Comparison of ENCODE assay signal across 8 cellular contexts in the genomic region with DNA sequence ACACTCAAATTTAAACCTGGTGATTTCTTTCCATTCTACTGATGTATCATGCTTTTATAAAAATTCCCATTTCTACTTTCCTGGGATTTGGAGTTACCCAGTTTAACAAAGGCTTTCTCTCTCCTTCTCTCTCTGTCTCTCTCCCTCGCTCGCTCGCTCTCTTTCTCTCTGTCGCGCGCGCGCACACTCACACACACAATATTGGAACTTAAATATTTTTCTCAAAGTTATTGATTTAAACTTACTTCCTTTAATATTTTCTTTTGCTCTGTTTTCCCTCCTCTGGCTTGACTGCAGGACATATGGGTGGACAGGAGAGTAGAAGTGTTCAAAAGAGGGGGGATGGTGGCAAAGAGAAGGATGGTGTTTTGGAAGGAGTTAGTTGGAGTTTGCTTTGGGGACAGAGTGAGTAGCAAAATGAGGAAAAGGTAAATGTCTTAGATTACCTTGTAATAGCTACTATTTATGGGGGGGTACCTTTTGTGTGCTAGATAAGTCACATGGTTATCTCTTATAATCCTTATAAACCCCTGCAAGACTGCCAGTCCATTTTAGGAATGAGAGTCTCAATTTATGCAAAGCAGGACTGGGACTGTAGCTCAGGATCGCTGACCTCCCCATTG. TPM values are rescaled to one million over a fixed set of nuclear protein-coding genes. Genes with fewer than 3 reads are reported as not detected.
DNase-seq lines count a peak whose midpoint lies in the region; ATAC-seq and TF ChIP-seq lines count a peak whose summit lies in the region.

No MANE protein-coding gene starts in this region.

- H3K9me3 ChIP-seq in HUES6 (ENCODE audit: control insufficient read depth, insufficient read depth, low read depth, low read length) = no peaks in the 10 kb centered on the region

- H3K36me3 Mint-ChIP-seq in activated naive CD8-positive, alpha-beta T cell treated with anti-CD3 and anti-CD28 coated beads, Interleukin-2, amount 10 ng/mL, durations not matched to agents 7 days and 5 days = peaks cover 35% of the 10 kb centered on the region

- no peak for ATAC-seq in activated naive CD8-positive, alpha-beta T cell treated with anti-CD3 and anti-CD28 coated beads, Interleukin-2, amount 10 ng/mL, durations not matched to agents 7 days and 5 days (ENCODE audit: low read depth)
- no peak for ATAC-seq in HG03159 (IDR thresholded peaks at IDR 0.05; ENCODE audit: unreplicated experiment)

- H3K9me3 Mint-ChIP-seq in activated naive CD8-positive, alpha-beta T cell treated with anti-CD3 and anti-CD28 coated beads, Interleukin-2, amount 10 ng/mL, durations not matched to agents 7 days and 5 days = peaks cover 6% of the 10 kb centered on the region

- peak overlapping the region; percentile 86 for H3K4me3 ChIP-seq in BJ (ENCODE audit: low read depth, low read length)
- peak overlapping the region; percentile 78 for H3K4me3 ChIP-seq in HUES6 (ENCODE audit: low read depth, low read length)

- peaks cover 19% of the 10 kb centered on the region for H3K4me1 ChIP-seq in HUES6 (ENCODE audit: control insufficient read depth, insufficient read depth, low read length)

- TF ChIP-seq CTCF in BJ (IDR thresholded peaks at IDR 0.05; ENCODE audit: insufficient read depth, low read depth, low read length) = no peak

- peaks cover 31% of the 10 kb centered on the region for H3K4me1 Mint-ChIP-seq in activated naive CD8-positive, alpha-beta T cell treated with anti-CD3 and anti-CD28 coated beads, Interleukin-2, amount 10 ng/mL, durations not matched to agents 7 days and 5 days

- H3K9ac ChIP-seq in HUES6 (ENCODE audit: low read length) = peak overlapping the region; percentile 66

- in situ Hi-C loops in G401 (cut with HindIII; ENCODE audit: low sequenced_read_pairs) = no loop called here

- H3K36me3 ChIP-seq in BJ (ENCODE audit: control insufficient read depth, insufficient read depth, low read length) (no peaks in the 10 kb centered on the region), HUES6 (ENCODE audit: control insufficient read depth, insufficient read depth, low read length) (peaks cover 4% of the 10 kb centered on the region; the same call in 1 of the 2 replicates)

- DNase-seq in BJ (ENCODE audit: low read depth) = no peak
- DNase-seq in activated naive CD8-positive, alpha-beta T cell treated with anti-CD3 and anti-CD28 coated beads, Interleukin-2, amount 10 ng/mL, durations not matched to agents 7 days and 5 days = no peak
- DNase-seq in iris pigment epithelial cell (ENCODE audit: low read depth) = peak; percentile 34
- DNase-seq in substantia nigra (lab: John Stamatoyannopoulos, UW) = no peak
- no peak for DNase-seq in AG08395 (ENCODE audit: low spot score)
- no peak for DNase-seq in G401 (ENCODE audit: low spot score)

- CTCF ChIA-PET in BJ (lab: Yijun Ruan, JAX) = interaction anchor here (1.1 kb wide), 1 partner anchor 95 kb away, joined by 3 read pairs; no protein-coding TSS in a partner anchor

- POLR2A ChIA-PET in BJ (lab: Charles Lee) = no interaction called here
- POLR2A ChIA-PET in activated naive CD8-positive, alpha-beta T cell treated with anti-CD3 and anti-CD28 coated beads, Interleukin-2, amount 10 ng/mL, durations not matched to agents 7 days and 5 days (lab: Charles Lee) = interaction anchor here (0.7 to 2.3 kb wide), 10 partner anchors 10 to 170 kb away, joined by 3 to 18 read pairs (median 10); a partner anchor contains a TSS

- H3K27ac ChIP-seq in HUES6 (ENCODE audit: low read depth, low read length) = no peak overlapping the region
- H3K27ac ChIP-seq in substantia nigra (ENCODE audit: low read depth, low read length, poor library complexity, severe bottlenecking) = peak overlapping the region; percentile 76

- no peaks in the 10 kb centered on the region for H3K27me3 ChIP-seq in BJ (ENCODE audit: control insufficient read depth, insufficient read depth, low read length)
- peaks cover 38% of the 10 kb centered on the region for H3K27me3 ChIP-seq in HUES6 (ENCODE audit: control insufficient read depth, insufficient read depth, low read length)

- peak overlapping the region; percentile 90 for H3K27ac Mint-ChIP-seq in activated naive CD8-positive, alpha-beta T cell treated with anti-CD3 and anti-CD28 coated beads, Interleukin-2, amount 10 ng/mL, durations not matched to agents 7 days and 5 days

- H3K4me3 Mint-ChIP-seq in activated naive CD8-positive, alpha-beta T cell treated with anti-CD3 and anti-CD28 coated beads, Interleukin-2, amount 10 ng/mL, durations not matched to agents 7 days and 5 days = peak overlapping the region; percentile 88

- no peaks in the 10 kb centered on the region for H3K27me3 Mint-ChIP-seq in activated naive CD8-positive, alpha-beta T cell treated with anti-CD3 and anti-CD28 coated beads, Interleukin-2, amount 10 ng/mL, durations not matched to agents 7 days and 5 days

RNA-seq across cellular contexts. Expression of a gene that starts 0.9 kb away (rescaled TPM):
- polyA plus RNA-seq in BJ (2011; rRNA removed) = 25.6 and 28.4 TPM in 2 replicates
- 21.3 and 27.2 TPM in 2 replicates for polyA minus RNA-seq in BJ (2011; rRNA and poly(A)+ RNA removed)
- total RNA-seq in activated naive CD8-positive, alpha-beta T cell treated with anti-CD3 and anti-CD28 coated beads, Interleukin-2, amount 10 ng/mL, durations not matched to agents 7 days and 5 days = 100 to 1,000 TPM; 139 to 141 TPM
- 5.6 and 10.5 TPM in 2 replicates for total RNA-seq in G401 (2014; rRNA removed; shearing (Covaris generic))

RNA-seq across cellular contexts. Expression of a gene that starts 46.1 kb away (rescaled TPM):
- 2.8 and 5.1 TPM in 2 replicates for polyA plus RNA-seq in BJ (2011; rRNA removed)
- 3.5 and 3.9 TPM in 2 replicates for polyA minus RNA-seq in BJ (2011; rRNA and poly(A)+ RNA removed)
- total RNA-seq in activated naive CD8-positive, alpha-beta T cell treated with anti-CD3 and anti-CD28 coated beads, Interleukin-2, amount 10 ng/mL, durations not matched to agents 7 days and 5 days = 10 to 100 TPM; 16.4 TPM
- 14.4 and 25.3 TPM in 2 replicates for total RNA-seq in G401 (2014; rRNA removed; shearing (Covaris generic))

Comparison
In these comparisons a context has a peak if more than half of its experiments do, and no peak if none do; other contexts are left out.
1. RNA of a gene that starts 0.9 kb away (total RNA-seq): 139 to 141 TPM in activated naive CD8-positive, alpha-beta T cell treated with anti-CD3 and anti-CD28 coated beads, Interleukin-2, amount 10 ng/mL, durations not matched to agents 7 days and 5 days; 5.6 to 10.5 TPM in G401; every median in the first group is over 10 times any median in the second.